ENCODE assay signal across 16 cellular contexts in genomic region chr1:47703161-47703825, GRCh38.
DNase-seq lines count a peak whose midpoint lies in the region; ATAC-seq and TF ChIP-seq lines count a peak whose summit lies in the region.
"Had no signal": no experiment of that assay in that cellular context is flagged by ENCODE, and none has a peak within 500 bp of the region (broad histone marks: within the 10 kb centered on the region; RNA-seq: fewer than 3 reads in every experiment).

No MANE protein-coding gene starts in this region.

- in situ Hi-C loops in Caki2 (cut with HindIII; ENCODE audit: low pct_unique_long_range_greater_than_20kb, low sequenced_read_pairs) = no loop called here

- no peak for ATAC-seq in HG02571 (IDR thresholded peaks at IDR 0.05; ENCODE audit: unreplicated experiment)
- ATAC-seq: activated T-cell treated with anti-CD3 and anti-CD28 coated beads, Interleukin-2, amount 50 U/mL, for 72 hours; body of pancreas had no signal

- no peak overlapping the region for H3K4me3 ChIP-seq in suprapubic skin
- H3K4me3 ChIP-seq: body of pancreas, colonic mucosa, spleen had no signal

- WGBS in suprapubic skin = 31% methylated on average over 6 of the region's 9 CpGs

- no peaks in the 10 kb centered on the region for H3K9me3 ChIP-seq in suprapubic skin
- H3K9me3 ChIP-seq: body of pancreas, colonic mucosa, spleen had no signal

- no peak for TF ChIP-seq CTCF in suprapubic skin (IDR thresholded peaks at IDR 0.05)

- peak overlapping the region; percentile 45 for H3K27ac ChIP-seq in suprapubic skin
- H3K27ac ChIP-seq: body of pancreas had no signal

- DNase-seq in Caki2 (ENCODE audit: low read depth) = peak; percentile 81
- peak; percentile 14 to 29 for DNase-seq in SHP77 (lab: John Stamatoyannopoulos, UW)
- DNase-seq in kidney glomerular epithelial cell (lab: John Stamatoyannopoulos, UW) = peak; percentile 2
- DNase-seq in suprapubic skin (ENCODE audit: low spot score in 2 of 2) = no peak
- no peak for DNase-seq in NCI-H524 (lab: John Stamatoyannopoulos, UW)
- no peak for DNase-seq in NCI-H774 (lab: John Stamatoyannopoulos, UW)
- DNase-seq in COR-L47 (lab: John Stamatoyannopoulos, UW) = no peak
- DNase-seq: activated naive CD8-positive, alpha-beta T cell treated with anti-CD3 and anti-CD28 coated beads for 36 hours; activated T-cell treated with anti-CD3 and anti-CD28 coated beads, Interleukin-2, amount 50 U/mL, for 72 hours; body of pancreas; mesendoderm; NK-92 treated with Interleukin-12 subunit alpha and Interleukin-12 subunit beta, amount 100 ng/mL, for 24 hours; T1000 had no signal

- peaks cover 21% of the 10 kb centered on the region for H3K27me3 ChIP-seq in suprapubic skin
- H3K27me3 ChIP-seq: body of pancreas, colonic mucosa had no signal

- H3K4me1 ChIP-seq in suprapubic skin = peaks cover 13% of the 10 kb centered on the region
- H3K4me1 ChIP-seq: body of pancreas had no signal

- no peak for TF ChIP-seq POLR2A in suprapubic skin (IDR thresholded peaks at IDR 0.05)

- no peaks in the 10 kb centered on the region for H3K36me3 ChIP-seq in suprapubic skin
- H3K36me3 ChIP-seq: colonic mucosa, spleen had no signal

- no peak for TF ChIP-seq EP300 in suprapubic skin (IDR thresholded peaks at IDR 0.05)

Comparison
In these comparisons a context has a peak if more than half of its experiments do, and no peak if none do; other contexts are left out.
1. DNase-seq: peak in Caki2 (single experiment), SHP77 (2 of 2) and kidney glomerular epithelial cell (single experiment); none in suprapubic skin (0 of 2), NCI-H524 (0 of 2), NCI-H774 (single experiment) and COR-L47 (single experiment).